In genomic region chr11:34929794-34930763, GRCh38 we compare ENCODE assay signal across 1 cellular context.
TF ChIP-seq lines count a peak whose summit lies in the region.

No MANE protein-coding gene starts in this region.

TF ChIP-seq in HepG2, 621 proteins besides CTCF, POLR2A, EP300 and RAD21 (continued from another document and continues in another):
- TF ChIP-seq, protein P1, sequence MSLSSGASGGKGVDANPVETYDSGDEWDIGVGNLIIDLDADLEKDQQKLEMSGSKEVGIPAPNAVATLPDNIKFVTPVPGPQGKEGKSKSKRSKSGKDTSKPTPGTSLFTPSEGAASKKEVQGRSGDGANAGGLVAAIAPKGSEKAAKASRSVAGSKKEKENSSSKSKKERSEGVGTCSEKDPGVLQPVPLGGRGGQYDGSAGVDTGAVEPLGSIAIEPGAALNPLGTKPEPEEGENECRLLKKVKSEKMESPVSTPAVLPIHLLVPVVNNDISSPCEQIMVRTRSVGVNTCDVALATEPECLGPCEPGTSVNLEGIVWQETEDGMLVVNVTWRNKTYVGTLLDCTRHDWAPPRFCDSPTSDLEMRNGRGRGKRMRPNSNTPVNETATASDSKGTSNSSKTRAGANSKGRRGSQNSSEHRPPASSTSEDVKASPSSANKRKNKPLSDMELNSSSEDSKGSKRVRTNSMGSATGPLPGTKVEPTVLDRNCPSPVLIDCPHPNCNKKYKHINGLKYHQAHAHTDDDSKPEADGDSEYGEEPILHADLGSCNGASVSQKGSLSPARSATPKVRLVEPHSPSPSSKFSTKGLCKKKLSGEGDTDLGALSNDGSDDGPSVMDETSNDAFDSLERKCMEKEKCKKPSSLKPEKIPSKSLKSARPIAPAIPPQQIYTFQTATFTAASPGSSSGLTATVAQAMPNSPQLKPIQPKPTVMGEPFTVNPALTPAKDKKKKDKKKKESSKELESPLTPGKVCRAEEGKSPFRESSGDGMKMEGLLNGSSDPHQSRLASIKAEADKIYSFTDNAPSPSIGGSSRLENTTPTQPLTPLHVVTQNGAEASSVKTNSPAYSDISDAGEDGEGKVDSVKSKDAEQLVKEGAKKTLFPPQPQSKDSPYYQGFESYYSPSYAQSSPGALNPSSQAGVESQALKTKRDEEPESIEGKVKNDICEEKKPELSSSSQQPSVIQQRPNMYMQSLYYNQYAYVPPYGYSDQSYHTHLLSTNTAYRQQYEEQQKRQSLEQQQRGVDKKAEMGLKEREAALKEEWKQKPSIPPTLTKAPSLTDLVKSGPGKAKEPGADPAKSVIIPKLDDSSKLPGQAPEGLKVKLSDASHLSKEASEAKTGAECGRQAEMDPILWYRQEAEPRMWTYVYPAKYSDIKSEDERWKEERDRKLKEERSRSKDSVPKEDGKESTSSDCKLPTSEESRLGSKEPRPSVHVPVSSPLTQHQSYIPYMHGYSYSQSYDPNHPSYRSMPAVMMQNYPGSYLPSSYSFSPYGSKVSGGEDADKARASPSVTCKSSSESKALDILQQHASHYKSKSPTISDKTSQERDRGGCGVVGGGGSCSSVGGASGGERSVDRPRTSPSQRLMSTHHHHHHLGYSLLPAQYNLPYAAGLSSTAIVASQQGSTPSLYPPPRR (CRISPR knock-in tag; IDR thresholded peaks at IDR 0.05; ENCODE audit: borderline replicate concordance) = peak; percentile 46; the same call in 1 of the 2 replicates
- TF ChIP-seq, protein P2, sequence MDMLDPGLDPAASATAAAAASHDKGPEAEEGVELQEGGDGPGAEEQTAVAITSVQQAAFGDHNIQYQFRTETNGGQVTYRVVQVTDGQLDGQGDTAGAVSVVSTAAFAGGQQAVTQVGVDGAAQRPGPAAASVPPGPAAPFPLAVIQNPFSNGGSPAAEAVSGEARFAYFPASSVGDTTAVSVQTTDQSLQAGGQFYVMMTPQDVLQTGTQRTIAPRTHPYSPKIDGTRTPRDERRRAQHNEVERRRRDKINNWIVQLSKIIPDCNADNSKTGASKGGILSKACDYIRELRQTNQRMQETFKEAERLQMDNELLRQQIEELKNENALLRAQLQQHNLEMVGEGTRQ (IDR thresholded peaks at IDR 0.05; ENCODE audit: low read depth, low read length) = no peak
- TF ChIP-seq, protein P2 (CRISPR knock-in tag; IDR thresholded peaks at IDR 0.05; ENCODE audit: borderline replicate concordance) = no peak
- TF ChIP-seq ZNF251 (CRISPR knock-in tag; IDR thresholded peaks at IDR 0.05) (no peak), ZBTB43 (CRISPR knock-in tag; conservative IDR thresholded peaks at IDR 0.05) (peak; percentile 94), ZNF367 (CRISPR knock-in tag; IDR thresholded peaks at IDR 0.05; ENCODE audit: borderline replicate concordance) (no peak), RFX1 (IDR thresholded peaks at IDR 0.05) (no peak), NPAS2 (CRISPR knock-in tag; IDR thresholded peaks at IDR 0.05; ENCODE audit: borderline replicate concordance) (0 out of 2 replicates have a peak, but pooled peaks have one; percentile 20), MXD1 (CRISPR knock-in tag; IDR thresholded peaks at IDR 0.05) (peak; percentile 73), CBX2 (IDR thresholded peaks at IDR 0.05; ENCODE audit: low read depth, low read length) (no peak), CBX2 (CRISPR knock-in tag; IDR thresholded peaks at IDR 0.05; ENCODE audit: low read depth) (no peak), HNF4A (CRISPR knock-in tag; IDR thresholded peaks at IDR 0.05) (peak; percentile 97), ZKSCAN1 (IDR thresholded peaks at IDR 0.05; ENCODE audit: low read length) (no peak), HDAC6 (IDR thresholded peaks at IDR 0.05; ENCODE audit: low read depth, low read length) (no peak), ZHX2 (IDR thresholded peaks at IDR 0.05; ENCODE audit: low read depth) (no peak), ZHX2 (CRISPR knock-in tag; IDR thresholded peaks at IDR 0.05; ENCODE audit: borderline replicate concordance) (no peak; the same call in 1 of the 2 replicates), IKZF5 (CRISPR knock-in tag; IDR thresholded peaks at IDR 0.05) (peak; percentile 96)
- TF ChIP-seq, protein P3, sequence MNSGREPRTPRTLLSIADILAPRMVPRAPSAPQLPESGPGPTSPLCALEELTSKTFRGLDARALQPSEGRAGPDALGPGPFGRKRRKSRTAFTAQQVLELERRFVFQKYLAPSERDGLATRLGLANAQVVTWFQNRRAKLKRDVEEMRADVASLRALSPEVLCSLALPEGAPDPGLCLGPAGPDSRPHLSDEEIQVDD (CRISPR knock-in tag; IDR thresholded peaks at IDR 0.05; ENCODE audit: borderline replicate concordance) = no peak
- TF ChIP-seq, protein P4, sequence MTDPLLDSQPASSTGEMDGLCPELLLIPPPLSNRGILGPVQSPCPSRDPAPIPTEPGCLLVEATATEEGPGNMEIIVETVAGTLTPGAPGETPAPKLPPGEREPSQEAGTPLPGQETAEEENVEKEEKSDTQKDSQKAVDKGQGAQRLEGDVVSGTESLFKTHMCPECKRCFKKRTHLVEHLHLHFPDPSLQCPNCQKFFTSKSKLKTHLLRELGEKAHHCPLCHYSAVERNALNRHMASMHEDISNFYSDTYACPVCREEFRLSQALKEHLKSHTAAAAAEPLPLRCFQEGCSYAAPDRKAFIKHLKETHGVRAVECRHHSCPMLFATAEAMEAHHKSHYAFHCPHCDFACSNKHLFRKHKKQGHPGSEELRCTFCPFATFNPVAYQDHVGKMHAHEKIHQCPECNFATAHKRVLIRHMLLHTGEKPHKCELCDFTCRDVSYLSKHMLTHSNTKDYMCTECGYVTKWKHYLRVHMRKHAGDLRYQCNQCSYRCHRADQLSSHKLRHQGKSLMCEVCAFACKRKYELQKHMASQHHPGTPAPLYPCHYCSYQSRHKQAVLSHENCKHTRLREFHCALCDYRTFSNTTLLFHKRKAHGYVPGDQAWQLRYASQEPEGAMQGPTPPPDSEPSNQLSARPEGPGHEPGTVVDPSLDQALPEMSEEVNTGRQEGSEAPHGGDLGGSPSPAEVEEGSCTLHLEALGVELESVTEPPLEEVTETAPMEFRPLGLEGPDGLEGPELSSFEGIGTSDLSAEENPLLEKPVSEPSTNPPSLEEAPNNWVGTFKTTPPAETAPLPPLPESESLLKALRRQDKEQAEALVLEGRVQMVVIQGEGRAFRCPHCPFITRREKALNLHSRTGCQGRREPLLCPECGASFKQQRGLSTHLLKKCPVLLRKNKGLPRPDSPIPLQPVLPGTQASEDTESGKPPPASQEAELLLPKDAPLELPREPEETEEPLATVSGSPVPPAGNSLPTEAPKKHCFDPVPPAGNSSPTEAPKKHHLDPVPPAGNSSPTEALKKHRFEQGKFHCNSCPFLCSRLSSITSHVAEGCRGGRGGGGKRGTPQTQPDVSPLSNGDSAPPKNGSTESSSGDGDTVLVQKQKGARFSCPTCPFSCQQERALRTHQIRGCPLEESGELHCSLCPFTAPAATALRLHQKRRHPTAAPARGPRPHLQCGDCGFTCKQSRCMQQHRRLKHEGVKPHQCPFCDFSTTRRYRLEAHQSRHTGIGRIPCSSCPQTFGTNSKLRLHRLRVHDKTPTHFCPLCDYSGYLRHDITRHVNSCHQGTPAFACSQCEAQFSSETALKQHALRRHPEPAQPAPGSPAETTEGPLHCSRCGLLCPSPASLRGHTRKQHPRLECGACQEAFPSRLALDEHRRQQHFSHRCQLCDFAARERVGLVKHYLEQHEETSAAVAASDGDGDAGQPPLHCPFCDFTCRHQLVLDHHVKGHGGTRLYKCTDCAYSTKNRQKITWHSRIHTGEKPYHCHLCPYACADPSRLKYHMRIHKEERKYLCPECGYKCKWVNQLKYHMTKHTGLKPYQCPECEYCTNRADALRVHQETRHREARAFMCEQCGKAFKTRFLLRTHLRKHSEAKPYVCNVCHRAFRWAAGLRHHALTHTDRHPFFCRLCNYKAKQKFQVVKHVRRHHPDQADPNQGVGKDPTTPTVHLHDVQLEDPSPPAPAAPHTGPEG (CRISPR knock-in tag; IDR thresholded peaks at IDR 0.05) = 0 out of 2 replicates have a peak, but pooled peaks have one; percentile 58
- TF ChIP-seq, protein P5, sequence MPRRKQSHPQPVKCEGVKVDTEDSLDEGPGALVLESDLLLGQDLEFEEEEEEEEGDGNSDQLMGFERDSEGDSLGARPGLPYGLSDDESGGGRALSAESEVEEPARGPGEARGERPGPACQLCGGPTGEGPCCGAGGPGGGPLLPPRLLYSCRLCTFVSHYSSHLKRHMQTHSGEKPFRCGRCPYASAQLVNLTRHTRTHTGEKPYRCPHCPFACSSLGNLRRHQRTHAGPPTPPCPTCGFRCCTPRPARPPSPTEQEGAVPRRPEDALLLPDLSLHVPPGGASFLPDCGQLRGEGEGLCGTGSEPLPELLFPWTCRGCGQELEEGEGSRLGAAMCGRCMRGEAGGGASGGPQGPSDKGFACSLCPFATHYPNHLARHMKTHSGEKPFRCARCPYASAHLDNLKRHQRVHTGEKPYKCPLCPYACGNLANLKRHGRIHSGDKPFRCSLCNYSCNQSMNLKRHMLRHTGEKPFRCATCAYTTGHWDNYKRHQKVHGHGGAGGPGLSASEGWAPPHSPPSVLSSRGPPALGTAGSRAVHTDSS (CRISPR knock-in tag; conservative IDR thresholded peaks at IDR 0.05) = no peak
